In genomic region chr7:25537678-25538375, GRCh38 we compare ENCODE assay signal across 21 cellular contexts.
"Had no signal": no experiment of that assay in that cellular context is flagged by ENCODE, and none has a peak within 500 bp of the region (broad histone marks: within the 10 kb centered on the region; RNA-seq: fewer than 3 reads in every experiment).

No MANE protein-coding gene starts in this region.

- ATAC-seq: gastrocnemius medialis, lower lobe of right lung had no signal

- H3K9me3 ChIP-seq: gastrocnemius medialis, left ventricle myocardium inferior, lower lobe of right lung, neutrophil, sigmoid colon, stomach, thyroid gland, upper lobe of left lung, uterus had no signal

- H3K4me1 ChIP-seq: gastrocnemius medialis, left ventricle myocardium inferior, lower lobe of right lung, sigmoid colon, thyroid gland, uterus had no signal

- H3K36me3 ChIP-seq: gastrocnemius medialis, left ventricle myocardium inferior, lower lobe of right lung, neutrophil, sigmoid colon, stomach, thyroid gland, upper lobe of left lung, uterus had no signal

- H3K4me3 ChIP-seq: gastrocnemius medialis, left ventricle myocardium inferior, lower lobe of right lung, sigmoid colon, skin epidermis, stomach, thyroid gland, upper lobe of left lung, uterus had no signal

- DNase-seq: cerebellar nuclear complex; dermis blood vessel endothelial cell; gastrocnemius medialis; glutamatergic neuron; left ventricle myocardium inferior; lower lobe of right lung; midbrain; naive B cell; nephron progenitor cell; posterior cingulate gyrus; sigmoid colon; stimulated activated CD4-positive, alpha-beta T cell treated with anti-CD3 and anti-CD28 coated beads, Interleukin-12 subunit alpha, Interleukin-12 subunit beta, amount 100 ng/mL, for 4 hours; stimulated activated naive CD4-positive, alpha-beta T cell; stomach; thyroid gland; upper lobe of left lung; uterus had no signal

- H3K27me3 ChIP-seq: gastrocnemius medialis, neutrophil, sigmoid colon, thyroid gland, upper lobe of left lung, uterus had no signal

- FAIRE-seq: colon, keratinocyte had no signal

- H3K27ac ChIP-seq: gastrocnemius medialis, left ventricle myocardium inferior, lower lobe of right lung, neutrophil, sigmoid colon, skin epidermis, thyroid gland, upper lobe of left lung, uterus had no signal
